In the genomic region with DNA sequence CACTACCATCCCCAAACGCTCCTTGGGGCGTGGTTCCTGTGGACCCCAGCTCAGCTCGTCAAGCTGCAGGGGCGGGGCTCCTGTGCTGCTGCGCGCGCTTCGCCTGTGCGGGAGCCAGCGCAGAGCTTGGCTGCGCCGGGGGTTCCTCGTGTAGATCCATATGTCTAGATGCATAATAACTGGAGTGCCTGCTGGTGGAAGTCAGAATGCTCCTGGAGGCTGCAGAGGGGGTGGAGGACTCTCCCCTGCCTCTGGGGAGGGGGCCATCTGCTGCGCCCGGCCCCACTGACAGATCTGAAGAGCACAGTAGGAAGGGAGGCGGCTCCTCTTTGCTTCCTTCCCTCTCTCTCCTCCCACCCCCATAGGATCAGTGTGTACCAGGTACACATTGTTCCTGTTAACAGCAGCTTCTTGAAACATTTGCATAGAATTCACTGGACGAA, we compare ENCODE assay signal across 23 cellular contexts. TPM values are rescaled to one million over a fixed set of nuclear protein-coding genes. Genes with fewer than 3 reads are reported as not detected.
DNase-seq lines count a peak whose midpoint lies in the region; ATAC-seq and TF ChIP-seq lines count a peak whose summit lies in the region.
"Had no signal": no experiment of that assay in that cellular context is flagged by ENCODE, and none has a peak within 500 bp of the region (broad histone marks: within the 10 kb centered on the region; RNA-seq: fewer than 3 reads in every experiment).

No MANE protein-coding gene starts in this region.

- H3K27me3 ChIP-seq in sigmoid colon (peaks cover 0 to 11% (median 0%) of the 10 kb centered on the region in 3 donors), GM23338 (ENCODE audit: insufficient read depth) (peaks cover 25% of the 10 kb centered on the region)
- H3K27me3 ChIP-seq: ovary had no signal

- peaks cover 35% of the 10 kb centered on the region; the same call in 1 of the 2 replicates for H4K20me1 ChIP-seq in GM23338 (replicated peaks; ENCODE audit: insufficient read depth)

- no peak overlapping the region for H3K4me2 ChIP-seq in GM23338
- H3K4me2 ChIP-seq: hepatocyte had no signal

- no peak overlapping the region for H3K27ac ChIP-seq in sigmoid colon
- H3K27ac ChIP-seq in GM23338 (ENCODE audit: low read depth) = no peak overlapping the region
- H3K27ac ChIP-seq: hepatocyte, ovary, transverse colon had no signal

- no peak for TF ChIP-seq EP300 in sigmoid colon (IDR thresholded peaks at IDR 0.05)

- H3K4me1 Mint-ChIP-seq in glutamatergic neuron (ENCODE audit: low read depth, unreplicated experiment) (peaks cover 51% of the 10 kb centered on the region), GM23338 (peaks cover 35% of the 10 kb centered on the region)

- H3K36me3 ChIP-seq in sigmoid colon (peaks cover 0 to 41% (median 14%) of the 10 kb centered on the region in 4 donors), GM23338 (ENCODE audit: insufficient read depth) (peaks cover 7% of the 10 kb centered on the region)
- H3K36me3 ChIP-seq: ovary had no signal

- intact Hi-C loops in sigmoid colon (cut with DNase I) = no loop called here

- H3F3A ChIP-seq in GM23338 (replicated peaks; ENCODE audit: low read depth) = peaks cover 3% of the 10 kb centered on the region

- H3K79me2 ChIP-seq in GM23338 (replicated peaks; ENCODE audit: insufficient read depth) = no peaks in the 10 kb centered on the region

- DNase-seq in NCI-H1694 (lab: John Stamatoyannopoulos, UW) (peak; percentile 93), NCI-H526 (lab: John Stamatoyannopoulos, UW) (peak; percentile 67 to 82), glutamatergic neuron (peak; percentile 85), sigmoid colon (peak; percentile 59), kidney glomerular epithelial cell (lab: John Stamatoyannopoulos, UW) (no peak), GM23338 (ENCODE audit: low spot score) (no peak)
- DNase-seq: activated CD4-positive, alpha-beta T cell treated with anti-CD3 and anti-CD28 coated beads, Interleukin-2, amount 10 ng/mL, durations not matched to agents 24 days and 14 days; AML-193; Calu3; HCEC 1CT; Karpas-422; NCI-H1092; NCI-H2081 treated with DMSO at 0.1 percent for 48 hours; ovary; SHP77 treated with DMSO at 0.1 percent for 48 hours; small intestine; stimulated activated CD4-positive, alpha-beta T cell treated with anti-CD3 and anti-CD28 coated beads, Interleukin-2, amount 100 ng/mL, for 48 hours; stimulated activated naive CD4-positive, alpha-beta T cell treated with Interleukin-2 at 50 U/mL for 16 hours; transverse colon had no signal

- H3K9me2 ChIP-seq in GM23338 (ENCODE audit: insufficient read depth) = no peaks in the 10 kb centered on the region

- H3K9me3 ChIP-seq in sigmoid colon = no peaks in the 10 kb centered on the region
- H3K9me3 ChIP-seq: ovary, transverse colon had no signal

- H3K36me3 Mint-ChIP-seq in glutamatergic neuron (ENCODE audit: unreplicated experiment) (peaks cover 9% of the 10 kb centered on the region), GM23338 (ENCODE audit: low read depth) (peaks cover 38% of the 10 kb centered on the region)

- no peak for TF ChIP-seq POLR2A in sigmoid colon (IDR thresholded peaks at IDR 0.05)

- H3K9me3 Mint-ChIP-seq in glutamatergic neuron (ENCODE audit: unreplicated experiment) (peaks cover 33% of the 10 kb centered on the region), GM23338 (no peaks in the 10 kb centered on the region; the same call in 2 of the 3 replicates)
- H3K9me3 Mint-ChIP-seq: activated CD4-positive, alpha-beta T cell treated with anti-CD3 and anti-CD28 coated beads, Interleukin-2, amount 10 ng/mL, durations not matched to agents 24 days and 14 days; activated T-helper 17 cell treated with anti-CD3 and anti-CD28 coated beads, Interleukin-2, amount 50 U/mL, for 72 hours had no signal

- H3K4me3 ChIP-seq in sigmoid colon (no peak overlapping the region), GM23338 (no peak overlapping the region)
- H3K4me3 ChIP-seq: hepatocyte, ovary, transverse colon had no signal

- TF ChIP-seq CTCF in glutamatergic neuron (IDR thresholded peaks at IDR 0.05; ENCODE audit: partially characterized antibody, unreplicated experiment) = no peak
- TF ChIP-seq CTCF in sigmoid colon (IDR thresholded peaks at IDR 0.05) = no peak
- TF ChIP-seq CTCF in GM23338 (conservative IDR thresholded peaks at IDR 0.05; ENCODE audit: low read depth in 2 of 2) = no peak

- ATAC-seq in GM23338 (no peak), GM21390 (IDR thresholded peaks at IDR 0.05; ENCODE audit: unreplicated experiment) (no peak)
- ATAC-seq: activated T-helper 17 cell treated with anti-CD3 and anti-CD28 coated beads, Interleukin-2, amount 50 U/mL, for 72 hours had no signal

- H3K27ac Mint-ChIP-seq in glutamatergic neuron (ENCODE audit: unreplicated experiment) = peak overlapping the region; percentile 99
- no peak overlapping the region for H3K27ac Mint-ChIP-seq in GM23338
- H3K27ac Mint-ChIP-seq: activated CD4-positive, alpha-beta T cell treated with anti-CD3 and anti-CD28 coated beads, Interleukin-2, amount 10 ng/mL, durations not matched to agents 24 days and 14 days; activated T-helper 17 cell treated with anti-CD3 and anti-CD28 coated beads, Interleukin-2, amount 50 U/mL, for 72 hours had no signal

- H3K4me3 Mint-ChIP-seq in glutamatergic neuron (ENCODE audit: unreplicated experiment) = peak overlapping the region; percentile 100
- no peak overlapping the region for H3K4me3 Mint-ChIP-seq in GM23338
- H3K4me3 Mint-ChIP-seq: activated CD4-positive, alpha-beta T cell treated with anti-CD3 and anti-CD28 coated beads, Interleukin-2, amount 10 ng/mL, durations not matched to agents 24 days and 14 days; activated T-helper 17 cell treated with anti-CD3 and anti-CD28 coated beads, Interleukin-2, amount 50 U/mL, for 72 hours had no signal

- H3K27me3 Mint-ChIP-seq in glutamatergic neuron (ENCODE audit: unreplicated experiment) (peaks cover 38% of the 10 kb centered on the region), GM23338 (ENCODE audit: insufficient read depth, low read depth, poor library complexity) (peaks cover 26% of the 10 kb centered on the region)

- H3K4me1 ChIP-seq in sigmoid colon (peaks cover 0 to 19% (median 18%) of the 10 kb centered on the region in 4 donors), GM23338 (ENCODE audit: insufficient read depth) (peaks cover 24% of the 10 kb centered on the region)

- WGBS in sigmoid colon, 2 donors = 82 to 89% methylated on average over 17 of the region's 17 CpGs

- H2AFZ ChIP-seq in GM23338 = no peak overlapping the region
- H2AFZ ChIP-seq: hepatocyte had no signal

TF ChIP-seq in GM23338, 12 proteins besides CTCF, POLR2A, EP300 and RAD21 (continues in another document):
- TF ChIP-seq, protein P1, sequence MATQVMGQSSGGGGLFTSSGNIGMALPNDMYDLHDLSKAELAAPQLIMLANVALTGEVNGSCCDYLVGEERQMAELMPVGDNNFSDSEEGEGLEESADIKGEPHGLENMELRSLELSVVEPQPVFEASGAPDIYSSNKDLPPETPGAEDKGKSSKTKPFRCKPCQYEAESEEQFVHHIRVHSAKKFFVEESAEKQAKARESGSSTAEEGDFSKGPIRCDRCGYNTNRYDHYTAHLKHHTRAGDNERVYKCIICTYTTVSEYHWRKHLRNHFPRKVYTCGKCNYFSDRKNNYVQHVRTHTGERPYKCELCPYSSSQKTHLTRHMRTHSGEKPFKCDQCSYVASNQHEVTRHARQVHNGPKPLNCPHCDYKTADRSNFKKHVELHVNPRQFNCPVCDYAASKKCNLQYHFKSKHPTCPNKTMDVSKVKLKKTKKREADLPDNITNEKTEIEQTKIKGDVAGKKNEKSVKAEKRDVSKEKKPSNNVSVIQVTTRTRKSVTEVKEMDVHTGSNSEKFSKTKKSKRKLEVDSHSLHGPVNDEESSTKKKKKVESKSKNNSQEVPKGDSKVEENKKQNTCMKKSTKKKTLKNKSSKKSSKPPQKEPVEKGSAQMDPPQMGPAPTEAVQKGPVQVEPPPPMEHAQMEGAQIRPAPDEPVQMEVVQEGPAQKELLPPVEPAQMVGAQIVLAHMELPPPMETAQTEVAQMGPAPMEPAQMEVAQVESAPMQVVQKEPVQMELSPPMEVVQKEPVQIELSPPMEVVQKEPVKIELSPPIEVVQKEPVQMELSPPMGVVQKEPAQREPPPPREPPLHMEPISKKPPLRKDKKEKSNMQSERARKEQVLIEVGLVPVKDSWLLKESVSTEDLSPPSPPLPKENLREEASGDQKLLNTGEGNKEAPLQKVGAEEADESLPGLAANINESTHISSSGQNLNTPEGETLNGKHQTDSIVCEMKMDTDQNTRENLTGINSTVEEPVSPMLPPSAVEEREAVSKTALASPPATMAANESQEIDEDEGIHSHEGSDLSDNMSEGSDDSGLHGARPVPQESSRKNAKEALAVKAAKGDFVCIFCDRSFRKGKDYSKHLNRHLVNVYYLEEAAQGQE (IDR thresholded peaks at IDR 0.05; ENCODE audit: unreplicated experiment) = no peak
- TF ChIP-seq POLR2AphosphoS5 (IDR thresholded peaks at IDR 0.05; ENCODE audit: low read depth) (no peak), STAT1 (IDR thresholded peaks at IDR 0.05; ENCODE audit: unreplicated experiment) (no peak)
- TF ChIP-seq, protein P2, sequence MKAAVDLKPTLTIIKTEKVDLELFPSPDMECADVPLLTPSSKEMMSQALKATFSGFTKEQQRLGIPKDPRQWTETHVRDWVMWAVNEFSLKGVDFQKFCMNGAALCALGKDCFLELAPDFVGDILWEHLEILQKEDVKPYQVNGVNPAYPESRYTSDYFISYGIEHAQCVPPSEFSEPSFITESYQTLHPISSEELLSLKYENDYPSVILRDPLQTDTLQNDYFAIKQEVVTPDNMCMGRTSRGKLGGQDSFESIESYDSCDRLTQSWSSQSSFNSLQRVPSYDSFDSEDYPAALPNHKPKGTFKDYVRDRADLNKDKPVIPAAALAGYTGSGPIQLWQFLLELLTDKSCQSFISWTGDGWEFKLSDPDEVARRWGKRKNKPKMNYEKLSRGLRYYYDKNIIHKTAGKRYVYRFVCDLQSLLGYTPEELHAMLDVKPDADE (IDR thresholded peaks at IDR 0.05) = no peak

RNA-seq across cellular contexts. Expression of gene RASD1, which starts 4.6 kb away (rescaled TPM):
- total RNA-seq in glutamatergic neuron (ENCODE audit: unreplicated experiment) (140 TPM), sigmoid colon (10 to 100 TPM in 3 of 4 donors, 1 to 10 TPM in 1; 5.8 to 12.8 (median 12.1) TPM)
- polyA plus RNA-seq in sigmoid colon (10 to 100 TPM in 2 of 3 donors, 1 to 10 TPM in 1; 10.0 to 40.8 (median 26.4) TPM), GM23338 (2016; fragmentation: Nextera tagmentation; extraction: Ambion mirVana) (3.6 and 3.9 TPM in 2 replicates)
- total RNA-seq in GM23338 (2014; rRNA removed; shearing (Covaris generic)) = 1.4 and 3.7 TPM in 2 replicates
- total RNA-seq: Calu3, HT1080 had no signal

RNA-seq across cellular contexts. Expression of gene MED9, which starts 14.8 kb away (rescaled TPM):
- total RNA-seq in glutamatergic neuron (ENCODE audit: unreplicated experiment) = 23.2 TPM
- total RNA-seq in sigmoid colon = 10 to 100 TPM in 3 of 4 donors, 1 to 10 TPM in 1; 9.7 to 15.3 (median 13.7) TPM
- 10 to 100 TPM; 16.8 to 17.9 (median 17.3) TPM for polyA plus RNA-seq in sigmoid colon
- 19.9 and 27.0 TPM in 2 replicates for total RNA-seq in GM23338 (2014; rRNA removed; shearing (Covaris generic))
- 14.0 and 17.3 TPM in 2 replicates for polyA plus RNA-seq in GM23338 (2016; fragmentation: Nextera tagmentation; extraction: Ambion mirVana)

Comparison
In these comparisons a context has a peak if more than half of its experiments do, and no peak if none do; other contexts are left out.
1. DNase-seq: peak in NCI-H1694 (single experiment), NCI-H526 (2 of 2), glutamatergic neuron (single experiment) and sigmoid colon (single experiment); none in kidney glomerular epithelial cell (single experiment) and GM23338 (single experiment).
2. RNA of gene RASD1, which starts 4.6 kb away (total RNA-seq): 140 TPM in glutamatergic neuron (single experiment); 5.8 to 12.8 TPM in sigmoid colon and 1.4 to 3.7 TPM in GM23338; every median in the first group is over 10 times any median in the second.